ENCODE assay signal across 10 cellular contexts in genomic region chr17:82358467-82359350, GRCh38. TPM values are rescaled to one million over a fixed set of nuclear protein-coding genes. Genes with fewer than 3 reads are reported as not detected.
DNase-seq lines count a peak whose midpoint lies in the region; ATAC-seq, FAIRE-seq and TF ChIP-seq lines count a peak whose summit lies in the region.
"Had no signal": no experiment of that assay in that cellular context is flagged by ENCODE, and none has a peak within 500 bp of the region (broad histone marks: within the 10 kb centered on the region; RNA-seq: fewer than 3 reads in every experiment).

TSS of gene TEX19 (plus strand) at chr17:82359247. CDS start at chr17:82362151, 2,904 bp downstream.

- dilution Hi-C loops in endothelial cell of umbilical vein (cut with MboI; ENCODE audit: extremely low pct_ligation_motif_present, low sequenced_read_pairs): no loop called here

- no peak within 1 kb of the TSS for H3K9ac ChIP-seq in endothelial cell of umbilical vein (replicated peaks; ENCODE audit: extremely low read depth, insufficient read depth, low read length)

- no peaks in the 10 kb centered on the region for H3K4me1 ChIP-seq in GM23338 (ENCODE audit: insufficient read depth)
- peaks cover 2% of the 10 kb centered on the region for H3K4me1 ChIP-seq in endothelial cell of umbilical vein (ENCODE audit: control insufficient read depth, extremely low read depth, insufficient read depth, low read length)

- ATAC-seq in GM23338 (no peak), HG03097 (IDR thresholded peaks at IDR 0.05; ENCODE audit: low FRiP score, unreplicated experiment) (no peak), GM21447 (IDR thresholded peaks at IDR 0.05; ENCODE audit: unreplicated experiment) (no peak), HG03378 (IDR thresholded peaks at IDR 0.05; ENCODE audit: unreplicated experiment) (no peak)

- H3K9me3 ChIP-seq in endothelial cell of umbilical vein (replicated peaks; ENCODE audit: control insufficient read depth, insufficient read depth, low read length): no peaks in the 10 kb centered on the region

- no TSS peak for BruUV-seq in Calu3 (replicated peaks; lab: Mats Ljungman, UMichigan)
- no TSS peak for BruUV-seq in endothelial cell of umbilical vein (replicated peaks; lab: Mats Ljungman, UMichigan)

- H3K4me2 ChIP-seq in GM23338: no peak within 1 kb of the TSS
- no peak within 1 kb of the TSS for H3K4me2 ChIP-seq in endothelial cell of umbilical vein (ENCODE audit: insufficient read depth, low read length)

- FAIRE-seq in endothelial cell of umbilical vein (lab: Jason Lieb, UNC): no peak

- DNase-seq in Calu3 (no peak), GM23338 (ENCODE audit: low spot score) (peak; percentile 50), NCI-H748 treated with DMSO at 0.1 percent for 48 hours (lab: John Stamatoyannopoulos, UW) (peak; percentile 20), endothelial cell of umbilical vein (ENCODE audit: low read depth, low spot score) (no peak), GM20000 (ENCODE audit: low spot score) (no peak)

- no peaks in the 10 kb centered on the region for H3K9me1 ChIP-seq in endothelial cell of umbilical vein (replicated peaks; ENCODE audit: control insufficient read depth, extremely low read depth, insufficient read depth, low read length)

- H3K36me3 ChIP-seq in GM23338 (ENCODE audit: insufficient read depth): no peaks in the 10 kb centered on the region
- H3K36me3 ChIP-seq in endothelial cell of umbilical vein (ENCODE audit: control insufficient read depth in 2 of 2, extremely low read depth in 1 of 2, insufficient read depth in 2 of 2, low read length in 2 of 2): no peaks in the 10 kb centered on the region
- H3K36me3 ChIP-seq: cardiac muscle cell had no signal

- H3K27ac Mint-ChIP-seq in Calu3 (ENCODE audit: unreplicated experiment) (peak within 1 kb of the TSS; percentile 2), GM23338 (no peak within 1 kb of the TSS)

- no peak for TF ChIP-seq POLR2A in endothelial cell of umbilical vein (IDR thresholded peaks at IDR 0.05; ENCODE audit: low read depth, low read length)

- H3K27me3 Mint-ChIP-seq in Calu3 (ENCODE audit: unreplicated experiment) (peaks cover 28% of the 10 kb centered on the region), GM23338 (ENCODE audit: insufficient read depth, low read depth, poor library complexity) (peaks cover 15% of the 10 kb centered on the region)

- H3K4me3 Mint-ChIP-seq in Calu3 (ENCODE audit: low read depth, unreplicated experiment): no peak within 1 kb of the TSS
- H3K4me3 Mint-ChIP-seq in GM23338: no peak within 1 kb of the TSS

- no peaks in the 10 kb centered on the region for H3F3A ChIP-seq in GM23338 (replicated peaks; ENCODE audit: low read depth)

- H2AFZ ChIP-seq in GM23338 (peak within 1 kb of the TSS; percentile 80; the same call in 1 of the 2 replicates), endothelial cell of umbilical vein (ENCODE audit: low read depth, low read length) (peak within 1 kb of the TSS; percentile 35)

- H3K9me3 Mint-ChIP-seq in Calu3 (ENCODE audit: low read depth, unreplicated experiment): no peaks in the 10 kb centered on the region
- H3K9me3 Mint-ChIP-seq in GM23338: no peaks in the 10 kb centered on the region

- no peaks in the 10 kb centered on the region for H3K36me3 Mint-ChIP-seq in Calu3 (ENCODE audit: insufficient read depth, unreplicated experiment)
- no peaks in the 10 kb centered on the region for H3K36me3 Mint-ChIP-seq in GM23338 (ENCODE audit: low read depth)

- no peaks in the 10 kb centered on the region for H3K27me3 ChIP-seq in GM23338 (ENCODE audit: insufficient read depth)
- no peaks in the 10 kb centered on the region for H3K27me3 ChIP-seq in endothelial cell of umbilical vein (ENCODE audit: control insufficient read depth in 2 of 2, insufficient read depth in 2 of 2, low read length in 2 of 2)
- H3K27me3 ChIP-seq: cardiac muscle cell had no signal

- intact Hi-C loops in Calu3 (cut with micrococcal nuclease; ENCODE audit: unreplicated experiment) (no loop called here), endothelial cell of umbilical vein (cut with micrococcal nuclease) (no loop called here)

- H3K79me2 ChIP-seq in GM23338 (replicated peaks; ENCODE audit: insufficient read depth) (no peaks in the 10 kb centered on the region), endothelial cell of umbilical vein (ENCODE audit: control insufficient read depth, insufficient read depth, low read length) (no peaks in the 10 kb centered on the region)

- H3K27ac ChIP-seq in GM23338 (ENCODE audit: low read depth) (no peak within 1 kb of the TSS), endothelial cell of umbilical vein (ENCODE audit: insufficient read depth, low read depth, low read length) (no peak within 1 kb of the TSS)
- H3K27ac ChIP-seq: cardiac muscle cell had no signal

- H4K20me1 ChIP-seq in GM23338 (replicated peaks; ENCODE audit: insufficient read depth) (no peaks in the 10 kb centered on the region), endothelial cell of umbilical vein (replicated peaks; ENCODE audit: control insufficient read depth, extremely low read depth, insufficient read depth, low read length) (no peaks in the 10 kb centered on the region)

- TF ChIP-seq CTCF in Calu3 (IDR thresholded peaks at IDR 0.05; ENCODE audit: unreplicated experiment) (no peak), GM23338 (conservative IDR thresholded peaks at IDR 0.05; ENCODE audit: low read depth in 2 of 2) (0 out of 4 replicates have a peak, but pooled peaks of 1 of the 2 experiments have one; percentile 8), endothelial cell of umbilical vein (IDR thresholded peaks at IDR 0.05; ENCODE audit: extremely low read depth in 1 of 2, insufficient read depth in 1 of 2, low read depth in 1 of 2, low read length in 2 of 2) (no peak), GM20000 (IDR thresholded peaks at IDR 0.05; ENCODE audit: extremely low read depth, missing control alignments) (no peak)

- H3K4me3 ChIP-seq in GM23338 (no peak within 1 kb of the TSS), endothelial cell of umbilical vein (replicated peaks in 1 of 3; ENCODE audit: insufficient read depth in 1 of 3, low read depth in 1 of 3, low read length in 3 of 3) (no peak within 1 kb of the TSS)
- H3K4me3 ChIP-seq: cardiac muscle cell had no signal

- CTCF ChIA-PET in Calu3 (lab: Charles Lee) (interaction anchor here (0.6 kb wide), 2 partner anchors 8 to 36 kb away, joined by 6 read pairs; no protein-coding TSS in a partner anchor), endothelial cell of umbilical vein (lab: Charles Lee) (no interaction called here)

- no peaks in the 10 kb centered on the region for H3K9me2 ChIP-seq in GM23338 (ENCODE audit: insufficient read depth)

- POLR2A ChIA-PET in endothelial cell of umbilical vein (lab: Charles Lee): no interaction called here

- H3K4me1 Mint-ChIP-seq in Calu3 (ENCODE audit: low read depth, unreplicated experiment) (peaks cover 9% of the 10 kb centered on the region), GM23338 (peaks cover 20% of the 10 kb centered on the region)

TF ChIP-seq in GM23338, 12 proteins besides CTCF, POLR2A, EP300 and RAD21 (continues in another document):
- TF ChIP-seq ZNF114 (CRISPR knock-in tag; IDR thresholded peaks at IDR 0.05): no peak

TF ChIP-seq in endothelial cell of umbilical vein, 7 proteins besides CTCF, POLR2A, EP300 and RAD21:
- TF ChIP-seq GATA2 (IDR thresholded peaks at IDR 0.05; ENCODE audit: insufficient read depth, insufficient read length, low read depth, low read length) (no peak), EZH2 (IDR thresholded peaks at IDR 0.05; ENCODE audit: borderline replicate concordance, low read depth, low read length, severe bottlenecking) (no peak), POLR2AphosphoS5 (IDR thresholded peaks at IDR 0.05; ENCODE audit: insufficient read depth, low read depth, low read length) (no peak), JUN (IDR thresholded peaks at IDR 0.05; ENCODE audit: borderline replicate concordance, insufficient read depth, insufficient read length, low read depth) (no peak), MYC (IDR thresholded peaks at IDR 0.05; ENCODE audit: low read depth, low read length) (no peak), MAX (IDR thresholded peaks at IDR 0.05; ENCODE audit: insufficient read depth, insufficient read length) (no peak), FOS (IDR thresholded peaks at IDR 0.05; ENCODE audit: borderline replicate concordance, insufficient read depth, low read length) (no peak)

RNA-seq across cellular contexts. Expression of gene TEX19, which starts in this region (rescaled TPM):
- total RNA-seq in Calu3 (2022) (not detected in 2 replicates), endothelial cell of umbilical vein (not detected in 2 replicates)
- total RNA-seq in GM23338 (2014; rRNA removed; shearing (Covaris generic)): 0.66 and 1.1 TPM in 2 replicates
- polyA plus RNA-seq in GM23338 (2016; fragmentation: Nextera tagmentation; extraction: Ambion mirVana) (0.10 and 0.23 TPM in 2 replicates), endothelial cell of umbilical vein (0.05 and 0.06 TPM in 2 replicates)
- polyA plus RNA-seq in endothelial cell of umbilical vein (2011; cell fraction: cytosol; rRNA removed): 0.05 and 0.10 TPM in 2 replicates
- not detected in 2 replicates for polyA plus RNA-seq in endothelial cell of umbilical vein (2011; cell fraction: nucleus; rRNA removed)
- not detected in 2 replicates for polyA plus RNA-seq in endothelial cell of umbilical vein (2012)
- 0.15 TPM in 1 of 2 replicates, not detected in the other for polyA minus RNA-seq in endothelial cell of umbilical vein
- polyA minus RNA-seq in endothelial cell of umbilical vein (2011; cell fraction: cytosol; rRNA and poly(A)+ RNA removed): 0.82 TPM
- not detected in 2 replicates for polyA minus RNA-seq in endothelial cell of umbilical vein (2011; cell fraction: nucleus; rRNA and poly(A)+ RNA removed)
- total RNA-seq: temporal lobe had no signal
- polyA plus RNA-seq: cardiac muscle cell had no signal

Comparison
In these comparisons a context has a peak if more than half of its experiments do, and no peak if none do; other contexts are left out.
1. DNase-seq: peak in GM23338 (single experiment) and NCI-H748 treated with DMSO at 0.1 percent for 48 hours (single experiment); none in Calu3 (single experiment), endothelial cell of umbilical vein (single experiment) and GM20000 (single experiment).